Comparison of ENCODE assay signal across 16 cellular contexts in genomic region chr6:118350881-118351430, GRCh38.
DNase-seq lines count a peak whose midpoint lies in the region; ATAC-seq and TF ChIP-seq lines count a peak whose summit lies in the region.
"Had no signal": no experiment of that assay in that cellular context is flagged by ENCODE, and none has a peak within 500 bp of the region (broad histone marks: within the 10 kb centered on the region; RNA-seq: fewer than 3 reads in every experiment).

No MANE protein-coding gene starts in this region.

- H3K27ac Mint-ChIP-seq in glutamatergic neuron (ENCODE audit: unreplicated experiment): no peak overlapping the region
- H3K27ac Mint-ChIP-seq: activated T-helper 17 cell treated with anti-CD3 and anti-CD28 coated beads, Interleukin-2, amount 50 U/mL, for 72 hours; CD8-positive, alpha-beta T cell; IgD-negative memory B cell; natural killer cell; T-cell had no signal

- H3K36me3 ChIP-seq in adipocyte (ENCODE audit: control insufficient read depth, insufficient read depth, low read length, severe bottlenecking) (no peaks in the 10 kb centered on the region), muscle layer of colon (ENCODE audit: insufficient read depth, low read length) (no peaks in the 10 kb centered on the region)
- H3K36me3 ChIP-seq: tibial artery, WERI-Rb-1 had no signal

- TF ChIP-seq CTCF in glutamatergic neuron (IDR thresholded peaks at IDR 0.05; ENCODE audit: partially characterized antibody, unreplicated experiment): no peak

- H3K4me3 ChIP-seq in adipocyte (ENCODE audit: low read length) (no peak overlapping the region), muscle layer of colon (ENCODE audit: low read depth in 1 of 2, low read length in 2 of 2) (no peak overlapping the region)
- H3K4me3 ChIP-seq: lung, tibial artery had no signal

- H3K27ac ChIP-seq in muscle layer of colon (ENCODE audit: low read depth, low read length): peak overlapping the region; percentile 39
- H3K27ac ChIP-seq: tibial artery, WERI-Rb-1 had no signal

- peaks cover 1% of the 10 kb centered on the region for H3K9me3 Mint-ChIP-seq in glutamatergic neuron (ENCODE audit: unreplicated experiment)
- H3K9me3 Mint-ChIP-seq: T-cell had no signal

- no peaks in the 10 kb centered on the region for H3K36me3 Mint-ChIP-seq in glutamatergic neuron (ENCODE audit: unreplicated experiment)
- H3K36me3 Mint-ChIP-seq: natural killer cell had no signal

- no peaks in the 10 kb centered on the region for H3K9me3 ChIP-seq in adipocyte (ENCODE audit: control insufficient read depth, low read length)
- no peaks in the 10 kb centered on the region for H3K9me3 ChIP-seq in muscle layer of colon (ENCODE audit: low read length)
- H3K9me3 ChIP-seq: tibial artery had no signal

- no peak for ATAC-seq in HG02885 (IDR thresholded peaks at IDR 0.05; ENCODE audit: poor library complexity, unreplicated experiment)
- ATAC-seq: activated T-helper 17 cell treated with anti-CD3 and anti-CD28 coated beads, Interleukin-2, amount 50 U/mL, for 72 hours; CD8-positive, alpha-beta T cell; natural killer cell; T-cell had no signal

- no peak overlapping the region for H3K4me3 Mint-ChIP-seq in glutamatergic neuron (ENCODE audit: unreplicated experiment)
- H3K4me3 Mint-ChIP-seq: activated T-helper 17 cell treated with anti-CD3 and anti-CD28 coated beads, Interleukin-2, amount 50 U/mL, for 72 hours; CD8-positive, alpha-beta T cell; IgD-negative memory B cell; natural killer cell; T-cell had no signal

- H3K4me1 ChIP-seq in adipocyte (ENCODE audit: control insufficient read depth, insufficient read depth, low read length) (no peaks in the 10 kb centered on the region), muscle layer of colon (ENCODE audit: insufficient read depth, low read length) (peaks cover 62% of the 10 kb centered on the region)

- H3K9ac ChIP-seq in adipocyte (ENCODE audit: low read length): no peak overlapping the region
- no peak overlapping the region for H3K9ac ChIP-seq in muscle layer of colon (ENCODE audit: low read length)

- H3K27me3 ChIP-seq in adipocyte (replicated peaks; ENCODE audit: control insufficient read depth, insufficient read depth, low read length) (no peaks in the 10 kb centered on the region), muscle layer of colon (ENCODE audit: control insufficient read depth in 1 of 2, insufficient read depth in 2 of 2, low read length in 2 of 2) (no peaks in the 10 kb centered on the region)
- H3K27me3 ChIP-seq: tibial artery had no signal

- H3K27me3 Mint-ChIP-seq in glutamatergic neuron (ENCODE audit: unreplicated experiment): no peaks in the 10 kb centered on the region
- H3K27me3 Mint-ChIP-seq: T-cell had no signal

- DNase-seq in EH (ENCODE audit: low read depth) (peak; percentile 49), NCI-H1105 (lab: John Stamatoyannopoulos, UW) (peak; percentile 74), adipocyte (ENCODE audit: low read depth) (peak; percentile 30), HK-2 (ENCODE audit: unreplicated experiment) (no peak), glutamatergic neuron (no peak)
- DNase-seq: CD8-positive, alpha-beta T cell; natural killer cell; small intestine; T-cell; tibial artery; WERI-Rb-1 had no signal

- no peaks in the 10 kb centered on the region for H3K4me1 Mint-ChIP-seq in glutamatergic neuron (ENCODE audit: low read depth, unreplicated experiment)
- H3K4me1 Mint-ChIP-seq: activated T-helper 17 cell treated with anti-CD3 and anti-CD28 coated beads, Interleukin-2, amount 50 U/mL, for 72 hours; natural killer cell; T-cell had no signal

Comparison
In these comparisons a context has a peak if more than half of its experiments do, and no peak if none do; other contexts are left out.
1. DNase-seq: peak in EH (single experiment), NCI-H1105 (single experiment) and adipocyte (single experiment); none in HK-2 (single experiment) and glutamatergic neuron (single experiment).